In genomic region chr20:435558-435957, GRCh38 we compare ENCODE assay signal across 19 cellular contexts. TPM values are rescaled to one million over a fixed set of nuclear protein-coding genes. Genes with fewer than 3 reads are reported as not detected.
DNase-seq lines count a peak whose midpoint lies in the region; FAIRE-seq and TF ChIP-seq lines count a peak whose summit lies in the region.
"Had no signal": no experiment of that assay in that cellular context is flagged by ENCODE, and none has a peak within 500 bp of the region (broad histone marks: within the 10 kb centered on the region; RNA-seq: fewer than 3 reads in every experiment).

No MANE protein-coding gene starts in this region.

- no peak overlapping the region for H3K18ac ChIP-seq in trophoblast cell (ENCODE audit: low read length)

- no peak overlapping the region for H2BK5ac ChIP-seq in trophoblast cell (ENCODE audit: low read depth, low read length, poor library complexity)

- no peak overlapping the region for H4K91ac ChIP-seq in trophoblast cell (ENCODE audit: low read depth, low read length)

- H3K9me3 ChIP-seq in AG04450 (ENCODE audit: control insufficient read depth, insufficient read depth, low read length): no peaks in the 10 kb centered on the region
- H3K9me3 ChIP-seq in trophoblast cell (ENCODE audit: insufficient read depth, low read depth, low read length): peaks cover 3% of the 10 kb centered on the region
- no peaks in the 10 kb centered on the region for H3K9me3 ChIP-seq in endodermal cell (ENCODE audit: control insufficient read depth, low read length)
- H3K9me3 ChIP-seq: SJSA1 had no signal

- no peak overlapping the region for H3K9ac ChIP-seq in trophoblast cell (ENCODE audit: low read length)
- H3K9ac ChIP-seq in endodermal cell (ENCODE audit: extremely low read depth, low read length, poor library complexity, severe bottlenecking): no peak overlapping the region
- H3K9ac ChIP-seq: KMS-11 had no signal

- H4K8ac ChIP-seq in trophoblast cell (ENCODE audit: low read depth, low read length): no peak overlapping the region

- H4K12ac ChIP-seq in trophoblast cell (ENCODE audit: low read depth, low read length): no peak overlapping the region

- H2BK120ac ChIP-seq in trophoblast cell (ENCODE audit: insufficient read depth, low read length, poor library complexity): no peak overlapping the region

- POLR2A ChIA-PET in AG04450 (lab: Yijun Ruan, JAX): interaction anchor here (0.6 kb wide), 2 partner anchors 34 to 169 kb away, joined by 3 to 6 read pairs; no protein-coding TSS in a partner anchor

- H3K4ac ChIP-seq in trophoblast cell (ENCODE audit: low read depth, low read length): no peak overlapping the region

- TF ChIP-seq CTCF in AG04450 (IDR thresholded peaks at IDR 0.05; ENCODE audit: low read depth, low read length) (no peak), endodermal cell (conservative IDR thresholded peaks at IDR 0.05) (no peak), GM10266 (IDR thresholded peaks at IDR 0.05; ENCODE audit: control insufficient read depth, insufficient read depth, low read depth, missing control alignments) (no peak)

- no peak overlapping the region for H2AFZ ChIP-seq in trophoblast cell (ENCODE audit: insufficient read depth, low read length, poor library complexity)
- H2AFZ ChIP-seq: PC-9 had no signal

- H3K27me3 ChIP-seq in AG04450 (ENCODE audit: control insufficient read depth, insufficient read depth, low read length) (no peaks in the 10 kb centered on the region), trophoblast cell (ENCODE audit: insufficient read depth, low read length) (no peaks in the 10 kb centered on the region), endodermal cell (ENCODE audit: control insufficient read depth, insufficient read depth, low read length, poor library complexity, severe bottlenecking) (no peaks in the 10 kb centered on the region)
- H3K27me3 ChIP-seq: SJSA1 had no signal

- H2AK5ac ChIP-seq in trophoblast cell (ENCODE audit: low read length): no peak overlapping the region

- DNase-seq in AG04450 (ENCODE audit: low read depth, low spot score) (no peak), GM12891 (ENCODE audit: insufficient read length, low spot score) (no peak), epithelial cell of prostate (ENCODE audit: low read depth, low spot score) (no peak), trophoblast cell (peak; percentile 55 to 71), GM12892 (ENCODE audit: insufficient read length) (no peak), endodermal cell (no peak), GM10266 (ENCODE audit: extremely low spot score) (no peak)
- no peak for DNase-seq in stimulated activated CD4-positive, alpha-beta T cell treated with anti-CD3 and anti-CD28 coated beads, Interleukin-4, amount 100 ng/mL, for 1 hour
- DNase-seq: ACHN; CD4-positive, alpha-beta T cell; DMS79 treated with DMSO at 0.1 percent for 48 hours; NCI-H146; NCI-H2081; NCI-H510A; PC-9 had no signal

- no CpG with 5 or more reads among the region's 7 CpGs for WGBS in trophoblast cell (ENCODE audit: extremely low coverage, insufficient coverage, insufficient read length)
- 92 to 96% methylated on average over 7 of the region's 7 CpGs for WGBS in endodermal cell (ENCODE audit: insufficient coverage in 1 of 2, insufficient read length in 1 of 2), 2 experiments

- peaks cover 8% of the 10 kb centered on the region for H3K4me1 Mint-ChIP-seq in endodermal cell

- H3K36me3 ChIP-seq in trophoblast cell (ENCODE audit: control insufficient read depth in 1 of 2, insufficient read depth in 2 of 2, low read length in 2 of 2) (peaks cover 55 to 78% of the 10 kb centered on the region in 2 experiments), endodermal cell (ENCODE audit: control insufficient read depth, insufficient read depth, low read length) (peaks cover 58% of the 10 kb centered on the region)

- TF ChIP-seq POLR2A in GM12891 (IDR thresholded peaks at IDR 0.05; ENCODE audit: low read depth, low read length): no peak
- TF ChIP-seq POLR2A in GM12892 (IDR thresholded peaks at IDR 0.05; ENCODE audit: low read depth, low read length): no peak

- H3K4me1 ChIP-seq in trophoblast cell (ENCODE audit: control insufficient read depth in 1 of 2, insufficient read depth in 2 of 2, low read length in 2 of 2) (no peaks in the 10 kb centered on the region), endodermal cell (ENCODE audit: control insufficient read depth, insufficient read depth, low read length) (no peaks in the 10 kb centered on the region)
- H3K4me1 ChIP-seq: SJSA1 had no signal

- H3K79me1 ChIP-seq in trophoblast cell (ENCODE audit: low read length): no peaks in the 10 kb centered on the region

- no peak overlapping the region for H2BK12ac ChIP-seq in trophoblast cell (ENCODE audit: low read length)

- FAIRE-seq in GM12891 (lab: Jason Lieb, UNC) (peak; percentile 28), GM12892 (lab: Jason Lieb, UNC) (no peak)
- FAIRE-seq: GM12878, H1 had no signal

- H3K79me2 ChIP-seq in trophoblast cell (ENCODE audit: control insufficient read depth, insufficient read depth, low read length, poor library complexity): no peaks in the 10 kb centered on the region

- H3K4me3 ChIP-seq in AG04450 (ENCODE audit: low read depth, low read length) (no peak overlapping the region), trophoblast cell (ENCODE audit: low read depth, low read length) (no peak overlapping the region), endodermal cell (ENCODE audit: low read length) (no peak overlapping the region)
- H3K4me3 ChIP-seq: GM12878, PC-9, SJSA1 had no signal

- CTCF ChIA-PET in AG04450 (lab: Charles Lee): interaction anchor here (0.9 kb wide), 1 partner anchor 43 kb away, joined by 3 read pairs; no protein-coding TSS in a partner anchor

- H3K23ac ChIP-seq in trophoblast cell (ENCODE audit: low read length): no peak overlapping the region

- H3K36me3 Mint-ChIP-seq in endodermal cell (ENCODE audit: low read depth): peaks cover 60% of the 10 kb centered on the region

- no peak overlapping the region for H3K27ac Mint-ChIP-seq in endodermal cell
- H3K27ac Mint-ChIP-seq: CD4-positive, alpha-beta T cell had no signal

- no peak overlapping the region for H3K4me3 Mint-ChIP-seq in endodermal cell

- no peaks in the 10 kb centered on the region for H3K9me3 Mint-ChIP-seq in endodermal cell
- H3K9me3 Mint-ChIP-seq: CD4-positive, alpha-beta T cell had no signal

- no peak overlapping the region for H3K14ac ChIP-seq in trophoblast cell (ENCODE audit: low read length)

- no peaks in the 10 kb centered on the region for H3K27me3 Mint-ChIP-seq in endodermal cell (ENCODE audit: insufficient read depth)
- H3K27me3 Mint-ChIP-seq: CD4-positive, alpha-beta T cell had no signal

- H3K27ac ChIP-seq in AG04450 (ENCODE audit: low read depth, low read length): peak overlapping the region; percentile 31
- peak overlapping the region; percentile 59 for H3K27ac ChIP-seq in epithelial cell of prostate
- no peak overlapping the region for H3K27ac ChIP-seq in trophoblast cell (ENCODE audit: low read depth, low read length)
- H3K27ac ChIP-seq in endodermal cell (ENCODE audit: low read depth, low read length): no peak overlapping the region
- H3K27ac ChIP-seq: KMS-11, PC-9, SJSA1 had no signal

- no peak overlapping the region for H3K4me2 ChIP-seq in trophoblast cell (ENCODE audit: low read length)
- H3K4me2 ChIP-seq: KMS-11, PC-9 had no signal

TF ChIP-seq in GM12891, 5 proteins besides CTCF, POLR2A, EP300 and RAD21:
- TF ChIP-seq TAF1 (IDR thresholded peaks at IDR 0.05; ENCODE audit: low read depth, low read length) (no peak), POU2F2 (IDR thresholded peaks at IDR 0.05; ENCODE audit: low read depth, low read length) (no peak), POLR2AphosphoS5 (IDR thresholded peaks at IDR 0.05; ENCODE audit: low read depth, low read length) (no peak), PAX5 (IDR thresholded peaks at IDR 0.05; ENCODE audit: insufficient read depth, low read length, severe bottlenecking) (no peak), SPI1 (IDR thresholded peaks at IDR 0.05; ENCODE audit: low read depth, low read length) (no peak)

RNA-seq across cellular contexts. Expression of gene TBC1D20, which starts 26.8 kb away (rescaled TPM):
- polyA plus RNA-seq in AG04450 (2011; rRNA removed): 40.1 and 45.6 TPM in 2 replicates
- polyA minus RNA-seq in AG04450 (2011; rRNA and poly(A)+ RNA removed): 60.0 and 84.1 TPM in 2 replicates
- 6.9 TPM for polyA plus RNA-seq in GM12891 (2012; ENCODE audit: low read depth, missing spikeins)
- polyA plus RNA-seq in trophoblast cell (2013): 41.1 and 43.4 TPM in 2 replicates
- polyA plus RNA-seq in GM12892 (2012; ENCODE audit: missing spikeins): 9.1 TPM
- total RNA-seq in endodermal cell: 10 to 100 TPM; 24.9 to 28.0 TPM
- polyA plus RNA-seq in endodermal cell (2013, experiment 1 of 2): 24.5 TPM
- 23.7 TPM for polyA plus RNA-seq in endodermal cell (2013, experiment 2 of 2)

RNA-seq across cellular contexts. Expression of gene RBCK1, which starts 27.5 kb away (rescaled TPM):
- polyA plus RNA-seq in AG04450 (2011; rRNA removed): 57.4 and 69.3 TPM in 2 replicates
- polyA minus RNA-seq in AG04450 (2011; rRNA and poly(A)+ RNA removed): 54.7 and 98.6 TPM in 2 replicates
- 90.4 TPM for polyA plus RNA-seq in GM12891 (2012; ENCODE audit: low read depth, missing spikeins)
- polyA plus RNA-seq in trophoblast cell (2013): 48.6 and 50.5 TPM in 2 replicates
- polyA plus RNA-seq in GM12892 (2012; ENCODE audit: missing spikeins): 64.6 TPM
- 10 to 100 TPM; 61.7 to 63.7 TPM for total RNA-seq in endodermal cell
- 56.3 TPM for polyA plus RNA-seq in endodermal cell (2013, experiment 1 of 2)
- polyA plus RNA-seq in endodermal cell (2013, experiment 2 of 2): 44.3 TPM

RNA-seq across cellular contexts. Expression of gene TRIB3, which starts 55.0 kb away (rescaled TPM):
- 32.6 and 45.5 TPM in 2 replicates for polyA plus RNA-seq in AG04450 (2011; rRNA removed)
- 26.6 and 31.1 TPM in 2 replicates for polyA minus RNA-seq in AG04450 (2011; rRNA and poly(A)+ RNA removed)
- 8.5 TPM for polyA plus RNA-seq in GM12891 (2012; ENCODE audit: low read depth, missing spikeins)
- polyA plus RNA-seq in trophoblast cell (2013): 30.6 and 32.9 TPM in 2 replicates
- 10.5 TPM for polyA plus RNA-seq in GM12892 (2012; ENCODE audit: missing spikeins)
- total RNA-seq in endodermal cell: 1 to 10 TPM; 4.0 TPM
- polyA plus RNA-seq in endodermal cell (2013, experiment 1 of 2): 7.6 TPM
- 5.8 TPM for polyA plus RNA-seq in endodermal cell (2013, experiment 2 of 2)

Comparison
In these comparisons a context has a peak if more than half of its experiments do, and no peak if none do; other contexts are left out.
1. DNase-seq: peak in trophoblast cell (2 of 2); none in AG04450 (single experiment), GM12891 (single experiment), epithelial cell of prostate (single experiment), GM12892 (single experiment), endodermal cell (single experiment), stimulated activated CD4-positive, alpha-beta T cell treated with anti-CD3 and anti-CD28 coated beads, Interleukin-4, amount 100 ng/mL, for 1 hour (single experiment) and GM10266 (single experiment).
2. H3K27ac ChIP-seq: peak in AG04450 (single experiment) and epithelial cell of prostate (single experiment); none in trophoblast cell (single experiment) and endodermal cell (single experiment).